In genomic region chr2:110121052-110121334, GRCh38 we compare ENCODE assay signal across 26 cellular contexts. TPM values are rescaled to one million over a fixed set of nuclear protein-coding genes. Genes with fewer than 3 reads are reported as not detected.
"Had no signal": no experiment of that assay in that cellular context is flagged by ENCODE, and none has a peak within 500 bp of the region (broad histone marks: within the 10 kb centered on the region; RNA-seq: fewer than 3 reads in every experiment).

No MANE protein-coding gene starts in this region.

- ATAC-seq: natural killer cell; sciatic nerve; stimulated activated naive CD8-positive, alpha-beta T cell treated with anti-CD3 and anti-CD28 coated beads, Interleukin-15, Interleukin-2, amounts not matched to agents 100 U/mL and 50 U/mL, for 24 hours; T-helper 17 cell had no signal

- H3K36me3 ChIP-seq: neural progenitor cell, transverse colon, vagina had no signal

- H3K79me2 ChIP-seq: hepatocyte had no signal

- H3K4me3 ChIP-seq: esophagus muscularis mucosa, hepatocyte, neural progenitor cell, skin epidermis, testis, transverse colon, vagina had no signal

- DNase-seq: activated CD4-positive, alpha-beta memory T cell treated with anti-CD3 and anti-CD28 coated beads for 36 hours; activated CD4-positive, alpha-beta T cell treated with anti-CD3 and anti-CD28 coated beads, Interleukin-2, amount 10 ng/mL, durations not matched to agents 24 days and 14 days; activated CD4-positive, CD25-positive, alpha-beta regulatory T cell treated with anti-CD3 and anti-CD28 coated beads, Interleukin-2, amount 50 U/mL, for 72 hours; activated CD8-positive, alpha-beta memory T cell treated with anti-CD3 and anti-CD28 coated beads, Interleukin-2, amount 50 U/mL, for 4 hours; activated gamma-delta T cell; activated naive CD4-positive, alpha-beta T cell treated with anti-CD3 and anti-CD28 coated beads, Interleukin-2, amount 10 ng/mL, durations not matched to agents 7 days and 5 days; activated T-cell treated with anti-CD3 and anti-CD28 coated beads, Interleukin-2, amount 50 U/mL, for 1 hour; amygdala; central memory CD4-positive, alpha-beta T cell; foreskin melanocyte; islet precursor cell; mesenchymal stem cell; natural killer cell; stimulated activated CD4-positive, alpha-beta T cell treated with anti-CD3 and anti-CD28 coated beads, Interleukin-12 subunit alpha, Interleukin-12 subunit beta, amount 100 ng/mL, for 4 hours; stimulated activated CD4-positive, alpha-beta T cell treated with anti-CD3 and anti-CD28 coated beads, Interleukin-4, amount 100 ng/mL, for 1 hour; stimulated activated naive CD8-positive, alpha-beta T cell treated with anti-CD3 and anti-CD28 coated beads, Interleukin-15, Interleukin-2, amounts not matched to agents 100 U/mL and 50 U/mL, for 24 hours; T-helper 17 cell; T1000; testis; transverse colon had no signal

- H3K27ac ChIP-seq: hepatocyte, neural progenitor cell, testis, transverse colon, vagina had no signal

- H3K9me3 ChIP-seq: esophagus muscularis mucosa, testis, transverse colon, vagina had no signal

- H3K4me1 ChIP-seq: neural progenitor cell, testis had no signal

- H3K4me2 ChIP-seq: hepatocyte, neural progenitor cell had no signal

- H3K9ac ChIP-seq: neural progenitor cell had no signal

- H2AFZ ChIP-seq: hepatocyte, neural progenitor cell had no signal

- H3K27me3 ChIP-seq: testis, vagina had no signal

RNA-seq across cellular contexts. Expression of gene MALL, which starts 5.4 kb away (rescaled TPM):
- total RNA-seq: natural killer cell had no signal
